8 cellular contexts compared by ENCODE assay signal in genomic region chr6:87155920-87156600, GRCh38. TPM values are rescaled to one million over a fixed set of nuclear protein-coding genes. Genes with fewer than 3 reads are reported as not detected.
DNase-seq lines count a peak whose midpoint lies in the region; ATAC-seq and TF ChIP-seq lines count a peak whose summit lies in the region.

No MANE protein-coding gene starts in this region.

- H3K4me3 Mint-ChIP-seq in activated T-cell treated with anti-CD3 and anti-CD28 coated beads, Interleukin-2, amount 50 U/mL, for 24 hours: peak overlapping the region; percentile 89
- peak overlapping the region; percentile 81 to 99 (median 94) for H3K4me3 Mint-ChIP-seq in naive thymus-derived CD4-positive, alpha-beta T cell
- peak overlapping the region; percentile 83 to 87 for H3K4me3 Mint-ChIP-seq in stimulated activated naive CD8-positive, alpha-beta T cell treated with anti-CD3 and anti-CD28 coated beads, Interleukin-15, amount 100 ng/mL, for 72 hours

- peaks cover 45% of the 10 kb centered on the region for H3K36me3 Mint-ChIP-seq in activated T-cell treated with anti-CD3 and anti-CD28 coated beads, Interleukin-2, amount 50 U/mL, for 24 hours (ENCODE audit: low read depth)
- H3K36me3 Mint-ChIP-seq in naive thymus-derived CD4-positive, alpha-beta T cell: peaks cover 0 to 13% (median 0%) of the 10 kb centered on the region in 5 donors

- peaks cover 0 to 10% (median 0%) of the 10 kb centered on the region in 3 experiments for H3K36me3 ChIP-seq in naive thymus-derived CD4-positive, alpha-beta T cell (ENCODE audit: control insufficient read depth in 2 of 3, insufficient read depth in 3 of 3, low read length in 3 of 3)

- DNase-seq in GM03348 (ENCODE audit: low spot score) (peak; percentile 72), HEK293T (ENCODE audit: extremely low spot score) (peak; percentile 53), NCI-H748 treated with DMSO at 0.1 percent for 48 hours (lab: John Stamatoyannopoulos, UW) (peak; percentile 38), fibroblast of gingiva (ENCODE audit: low read depth) (peak; percentile 4)
- DNase-seq in activated T-cell treated with anti-CD3 and anti-CD28 coated beads, Interleukin-2, amount 50 U/mL, for 24 hours: peak; percentile 70
- DNase-seq in naive thymus-derived CD4-positive, alpha-beta T cell: peak in 3 of 9 donors; percentile 11 to 71 (median 65)
- DNase-seq in stimulated activated naive CD8-positive, alpha-beta T cell treated with anti-CD3 and anti-CD28 coated beads, Interleukin-15, amount 100 ng/mL, for 72 hours: peak in 1 of 2 donors; percentile 32

- H3K27ac ChIP-seq in naive thymus-derived CD4-positive, alpha-beta T cell (ENCODE audit: low read depth, low read length): peak overlapping the region; percentile 83

- no peaks in the 10 kb centered on the region for H3K27me3 ChIP-seq in naive thymus-derived CD4-positive, alpha-beta T cell (ENCODE audit: control insufficient read depth in 2 of 2, insufficient read depth in 2 of 2, low read length in 2 of 2)

- peak overlapping the region; percentile 93 for H3K4me3 ChIP-seq in naive thymus-derived CD4-positive, alpha-beta T cell (ENCODE audit: low read length)

- H3K27ac Mint-ChIP-seq in activated T-cell treated with anti-CD3 and anti-CD28 coated beads, Interleukin-2, amount 50 U/mL, for 24 hours: peak overlapping the region; percentile 98
- peak overlapping the region; percentile 88 to 99 (median 94) for H3K27ac Mint-ChIP-seq in naive thymus-derived CD4-positive, alpha-beta T cell
- peak overlapping the region; percentile 95 to 99 for H3K27ac Mint-ChIP-seq in stimulated activated naive CD8-positive, alpha-beta T cell treated with anti-CD3 and anti-CD28 coated beads, Interleukin-15, amount 100 ng/mL, for 72 hours

- POLR2A ChIA-PET in HEK293T (lab: Yijun Ruan, JAX): interaction anchor here (0.6 to 1.4 kb wide), 4 partner anchors 9 to 253 kb away, joined by 3 to 4 read pairs (median 3); no protein-coding TSS in a partner anchor
- POLR2A ChIA-PET in naive thymus-derived CD4-positive, alpha-beta T cell (lab: Charles Lee): interaction anchor here (0.9 to 2.1 kb wide), 7 partner anchors 11 to 1512 kb away, joined by 3 to 8 read pairs (median 4); partner anchors contain the start of genes AKIRIN2, ORC3 and RARS2

- ATAC-seq in naive thymus-derived CD4-positive, alpha-beta T cell: peak; percentile 28
- ATAC-seq in stimulated activated naive CD8-positive, alpha-beta T cell treated with anti-CD3 and anti-CD28 coated beads, Interleukin-15, amount 100 ng/mL, for 72 hours: peak; percentile 1
- ATAC-seq in GM21360 (IDR thresholded peaks at IDR 0.05; ENCODE audit: unreplicated experiment): no peak

- peaks cover 58% of the 10 kb centered on the region for H3K4me1 Mint-ChIP-seq in activated T-cell treated with anti-CD3 and anti-CD28 coated beads, Interleukin-2, amount 50 U/mL, for 24 hours (ENCODE audit: low read depth)
- H3K4me1 Mint-ChIP-seq in naive thymus-derived CD4-positive, alpha-beta T cell: peaks cover 36 to 77% (median 63%) of the 10 kb centered on the region in 7 donors
- peaks cover 57% of the 10 kb centered on the region for H3K4me1 Mint-ChIP-seq in stimulated activated naive CD8-positive, alpha-beta T cell treated with anti-CD3 and anti-CD28 coated beads, Interleukin-15, amount 100 ng/mL, for 72 hours

- H3K4me1 ChIP-seq in naive thymus-derived CD4-positive, alpha-beta T cell (ENCODE audit: control insufficient read depth in 2 of 2, insufficient read depth in 2 of 2, low read length in 2 of 2): peaks cover 40 to 50% of the 10 kb centered on the region in 2 donors

- no peaks in the 10 kb centered on the region for H3K27me3 Mint-ChIP-seq in activated T-cell treated with anti-CD3 and anti-CD28 coated beads, Interleukin-2, amount 50 U/mL, for 24 hours
- peaks cover 0 to 2% (median 0%) of the 10 kb centered on the region in 5 donors for H3K27me3 Mint-ChIP-seq in naive thymus-derived CD4-positive, alpha-beta T cell
- no peaks in the 10 kb centered on the region for H3K27me3 Mint-ChIP-seq in stimulated activated naive CD8-positive, alpha-beta T cell treated with anti-CD3 and anti-CD28 coated beads, Interleukin-15, amount 100 ng/mL, for 72 hours

- H3K9me3 Mint-ChIP-seq in activated T-cell treated with anti-CD3 and anti-CD28 coated beads, Interleukin-2, amount 50 U/mL, for 24 hours: no peaks in the 10 kb centered on the region
- no peaks in the 10 kb centered on the region for H3K9me3 Mint-ChIP-seq in naive thymus-derived CD4-positive, alpha-beta T cell
- H3K9me3 Mint-ChIP-seq in stimulated activated naive CD8-positive, alpha-beta T cell treated with anti-CD3 and anti-CD28 coated beads, Interleukin-15, amount 100 ng/mL, for 72 hours: no peaks in the 10 kb centered on the region

- CTCF ChIA-PET in HEK293T (lab: Yijun Ruan, JAX): no interaction called here
- CTCF ChIA-PET in naive thymus-derived CD4-positive, alpha-beta T cell (lab: Charles Lee): no interaction called here

- H3K9me3 ChIP-seq in naive thymus-derived CD4-positive, alpha-beta T cell (ENCODE audit: control insufficient read depth in 2 of 3, low read length in 3 of 3): no peaks in the 10 kb centered on the region

- intact Hi-C loops in naive thymus-derived CD4-positive, alpha-beta T cell (cut with micrococcal nuclease): loop anchor here (1.0 to 10.0 kb wide), 21 partner anchors 13 to 1925 kb away; partner anchors contain the start of genes AKIRIN2 (in 2 of the 2), PNRC1 (in 2 of the 2), RNGTT (in 2 of the 2) and SLC35A1 (in 2 of the 2)

TF ChIP-seq in HEK293T, 16 proteins besides CTCF, POLR2A, EP300 and RAD21:
- no peak for TF ChIP-seq ZNF384 (IDR thresholded peaks at IDR 0.05)
- TF ChIP-seq FOXM1 (IDR thresholded peaks at IDR 0.05; ENCODE audit: borderline replicate concordance): no peak
- no peak for TF ChIP-seq L3MBTL2 (conservative IDR thresholded peaks at IDR 0.05)
- TF ChIP-seq ARNT (IDR thresholded peaks at IDR 0.05): no peak
- TF ChIP-seq TARDBP (IDR thresholded peaks at IDR 0.05): no peak
- TF ChIP-seq SP1 (IDR thresholded peaks at IDR 0.05): no peak
- no peak for TF ChIP-seq PKNOX1 (IDR thresholded peaks at IDR 0.05)
- no peak for TF ChIP-seq NFRKB (IDR thresholded peaks at IDR 0.05)
- TF ChIP-seq CTBP1 (IDR thresholded peaks at IDR 0.05; ENCODE audit: borderline replicate concordance): no peak
- no peak for TF ChIP-seq FOXA1 (IDR thresholded peaks at IDR 0.05)
TF ChIP-seq in HEK293T: peak in this region for 0.

RNA-seq across cellular contexts. Expression of gene ZNF292, which starts 0.7 kb away (rescaled TPM):
- total RNA-seq in naive thymus-derived CD4-positive, alpha-beta T cell: 10 to 100 TPM; 62.4 to 87.5 (median 74.3) TPM
- polyA plus RNA-seq in naive thymus-derived CD4-positive, alpha-beta T cell: 10 to 100 TPM; 27.4 to 28.5 TPM
